ENCODE assay signal across 8 cellular contexts in the genomic region with DNA sequence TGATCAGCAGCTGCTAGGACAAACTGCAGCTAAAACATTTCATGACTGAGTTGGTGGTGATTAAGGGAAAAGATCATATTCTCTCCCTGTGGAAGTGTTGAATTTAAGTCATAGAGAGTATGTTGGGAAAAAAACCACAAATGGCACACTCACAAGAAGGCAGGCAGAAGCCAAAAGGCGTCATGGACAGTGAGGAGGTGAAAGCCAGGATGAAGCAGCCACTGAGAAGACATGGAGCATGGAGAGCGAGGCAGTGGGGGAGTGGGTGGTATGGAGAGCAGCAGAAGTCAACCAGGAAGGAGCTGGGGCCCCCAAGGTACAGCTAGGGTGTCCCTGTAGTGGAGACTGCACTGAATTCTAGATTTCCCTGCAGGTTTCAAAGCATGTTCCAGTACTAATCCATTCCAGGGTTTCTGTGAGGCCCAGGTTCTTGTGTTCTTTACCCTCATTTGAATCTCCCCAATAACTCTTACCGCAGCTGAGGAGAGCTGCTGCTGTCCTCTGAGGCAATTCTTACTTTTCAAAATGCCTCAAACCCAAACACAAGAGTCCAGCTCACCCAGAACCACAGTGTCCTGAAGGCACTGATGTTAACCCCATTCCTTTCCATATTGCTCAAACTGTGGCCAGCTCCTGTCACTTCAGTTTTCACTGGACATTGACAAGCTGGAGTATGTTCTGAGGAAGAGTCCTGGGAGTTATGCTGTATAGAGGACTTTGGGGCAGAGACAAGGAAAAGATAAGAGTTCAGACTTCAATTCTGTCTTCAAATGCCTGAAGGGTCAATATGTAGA.
DNase-seq lines count a peak whose midpoint lies in the region; ATAC-seq and TF ChIP-seq lines count a peak whose summit lies in the region.

No MANE protein-coding gene starts in this region.

- intact Hi-C loops in ovary (cut with DNase I) = no loop called here
- intact Hi-C loops in activated CD4-positive, alpha-beta memory T cell treated with anti-CD3 and anti-CD28 coated beads for 36 hours (cut with micrococcal nuclease) = no loop called here

- POLR2A ChIA-PET in activated CD4-positive, alpha-beta memory T cell treated with anti-CD3 and anti-CD28 coated beads for 36 hours (lab: Charles Lee) = no interaction called here

- H3K4me1 Mint-ChIP-seq in activated CD4-positive, alpha-beta memory T cell treated with anti-CD3 and anti-CD28 coated beads for 36 hours (ENCODE audit: low read depth) = no peaks in the 10 kb centered on the region

- ATAC-seq in GM19463 (IDR thresholded peaks at IDR 0.05; ENCODE audit: unreplicated experiment) (peak; percentile 37), HG03378 (IDR thresholded peaks at IDR 0.05; ENCODE audit: unreplicated experiment) (peak; percentile 50)

- TF ChIP-seq CTCF in ovary (IDR thresholded peaks at IDR 0.05) = no peak

- no peak for DNase-seq in caudate nucleus (lab: John Stamatoyannopoulos, UW)
- no peak for DNase-seq in NCI-H1092 treated with DMSO at 0.1 percent for 48 hours (lab: John Stamatoyannopoulos, UW)
- DNase-seq in ovary = no peak
- no peak for DNase-seq in activated CD4-positive, alpha-beta memory T cell treated with anti-CD3 and anti-CD28 coated beads for 36 hours
- DNase-seq in putamen (ENCODE audit: low spot score) = no peak

- H3K27me3 Mint-ChIP-seq in activated CD4-positive, alpha-beta memory T cell treated with anti-CD3 and anti-CD28 coated beads for 36 hours = peaks cover 38% of the 10 kb centered on the region

- H3K4me1 ChIP-seq in BLaER1 treated with 17β-estradiol and CSF1 and Interleukin-3, amounts not matched to agents 10 nM and 100 nM = peaks cover 42 to 100% (median 47%) of the 10 kb centered on the region in 10 experiments
- H3K4me1 ChIP-seq in ovary (ENCODE audit: insufficient read depth) = no peaks in the 10 kb centered on the region

- H3K36me3 Mint-ChIP-seq in activated CD4-positive, alpha-beta memory T cell treated with anti-CD3 and anti-CD28 coated beads for 36 hours = no peaks in the 10 kb centered on the region

- TF ChIP-seq EP300 in ovary (IDR thresholded peaks at IDR 0.05) = no peak

- no peak for TF ChIP-seq POLR2A in ovary (IDR thresholded peaks at IDR 0.05)

- H3K36me3 ChIP-seq in BLaER1 treated with 17β-estradiol and CSF1 and Interleukin-3, amounts not matched to agents 10 nM and 100 nM = no peaks in the 10 kb centered on the region
- H3K36me3 ChIP-seq in ovary = no peaks in the 10 kb centered on the region

- H3K9me3 ChIP-seq in BLaER1 treated with 17β-estradiol and CSF1 and Interleukin-3, amounts not matched to agents 10 nM and 100 nM (replicated peaks in 1 of 11) = peaks cover 0 to 8% (median 3%) of the 10 kb centered on the region in 11 experiments; a peak in 8 of 22 replicates
- no peaks in the 10 kb centered on the region for H3K9me3 ChIP-seq in ovary

- H3K9me3 Mint-ChIP-seq in activated CD4-positive, alpha-beta memory T cell treated with anti-CD3 and anti-CD28 coated beads for 36 hours = no peaks in the 10 kb centered on the region

- no peak overlapping the region for H3K4me3 Mint-ChIP-seq in activated CD4-positive, alpha-beta memory T cell treated with anti-CD3 and anti-CD28 coated beads for 36 hours

- H3K9ac ChIP-seq in BLaER1 treated with 17β-estradiol and CSF1 and Interleukin-3, amounts not matched to agents 10 nM and 100 nM = peak overlapping the region in 9 of 11 experiments; percentile 4 to 77 (median 53); a peak in 15 of 22 replicates

- H3K27ac ChIP-seq in BLaER1 treated with 17β-estradiol and CSF1 and Interleukin-3, amounts not matched to agents 10 nM and 100 nM = peak overlapping the region; percentile 19 to 85 (median 59); a peak in 19 of 22 replicates
- peak overlapping the region; percentile 18 for H3K27ac ChIP-seq in caudate nucleus (ENCODE audit: low read depth, low read length)
- H3K27ac ChIP-seq in ovary = no peak overlapping the region

- no peak overlapping the region for H3K27ac Mint-ChIP-seq in activated CD4-positive, alpha-beta memory T cell treated with anti-CD3 and anti-CD28 coated beads for 36 hours

- no peaks in the 10 kb centered on the region for H3K27me3 ChIP-seq in BLaER1 treated with 17β-estradiol and CSF1 and Interleukin-3, amounts not matched to agents 10 nM and 100 nM
- H3K27me3 ChIP-seq in ovary = no peaks in the 10 kb centered on the region

- peak overlapping the region in 3 of 10 experiments; percentile 1 to 6 (median 2); a peak in 2 of 20 replicates for H3K4me3 ChIP-seq in BLaER1 treated with 17β-estradiol and CSF1 and Interleukin-3, amounts not matched to agents 10 nM and 100 nM
- H3K4me3 ChIP-seq in ovary = no peak overlapping the region

- peak overlapping the region; percentile 60 to 82 (median 77) for H3K4me2 ChIP-seq in BLaER1 treated with 17β-estradiol and CSF1 and Interleukin-3, amounts not matched to agents 10 nM and 100 nM

- CTCF ChIA-PET in activated CD4-positive, alpha-beta memory T cell treated with anti-CD3 and anti-CD28 coated beads for 36 hours (lab: Charles Lee) = no interaction called here

- no peaks in the 10 kb centered on the region for H4K20me1 ChIP-seq in BLaER1 treated with 17β-estradiol and CSF1 and Interleukin-3, amounts not matched to agents 10 nM and 100 nM

- 29 to 36% (median 31%) methylated on average over 3 of the region's 3 CpGs for WGBS in ovary, 3 donors

Comparison
In these comparisons a context has a peak if more than half of its experiments do, and no peak if none do; other contexts are left out.
1. H3K27ac ChIP-seq: peak in BLaER1 treated with 17β-estradiol and CSF1 and Interleukin-3, amounts not matched to agents 10 nM and 100 nM (11 of 11) and caudate nucleus (single experiment); none in ovary (0 of 2).